ENCODE assay signal across 21 cellular contexts in genomic region chr3:82240322-82240721, GRCh38.
"Had no signal": no experiment of that assay in that cellular context is flagged by ENCODE, and none has a peak within 500 bp of the region (broad histone marks: within the 10 kb centered on the region; RNA-seq: fewer than 3 reads in every experiment).

No MANE protein-coding gene starts in this region.

- H3K27ac ChIP-seq: adrenal gland, Peyer's patch, RWPE1 had no signal

- H3K27ac Mint-ChIP-seq: activated CD8-positive, alpha-beta T cell treated with anti-CD3 and anti-CD28 coated beads for 36 hours; activated naive CD8-positive, alpha-beta T cell treated with anti-CD3 and anti-CD28 coated beads, Interleukin-2, amount 10 ng/mL, durations not matched to agents 7 days and 5 days; activated T-cell treated with anti-CD3 and anti-CD28 coated beads, Interleukin-2, amount 50 U/mL, for 72 hours; activated T-helper 2 cell treated with anti-CD3 and anti-CD28 coated beads, Interferon-gamma antibody, Interleukin-2, Interleukin-4, amounts not matched to agents 10 μg/mL and 5 μg/mL and 100 μg/mL, durations not matched to agents 14 hours and 24 hours and 36 hours; T-helper 1 cell treated with Interleukin-12 subunit alpha and Interleukin-12 subunit beta and Interleukin-4 antibody, amounts not matched to agents 30 μg/mL and 1 μg/mL, for 36 hours had no signal

- H3K4me3 Mint-ChIP-seq: activated CD8-positive, alpha-beta T cell treated with anti-CD3 and anti-CD28 coated beads for 36 hours; activated naive CD8-positive, alpha-beta T cell treated with anti-CD3 and anti-CD28 coated beads, Interleukin-2, amount 10 ng/mL, durations not matched to agents 7 days and 5 days; activated T-cell treated with anti-CD3 and anti-CD28 coated beads, Interleukin-2, amount 50 U/mL, for 72 hours; T-helper 1 cell treated with Interleukin-12 subunit alpha and Interleukin-12 subunit beta and Interleukin-4 antibody, amounts not matched to agents 30 μg/mL and 1 μg/mL, for 36 hours had no signal

- DNase-seq: activated CD4-positive, alpha-beta T cell treated with anti-CD3 and anti-CD28 coated beads for 4 hours; activated CD8-positive, alpha-beta memory T cell treated with anti-CD3 and anti-CD28 coated beads, Interleukin-2, amount 50 U/mL, for 4 hours; activated CD8-positive, alpha-beta T cell treated with anti-CD3 and anti-CD28 coated beads for 36 hours; activated naive CD4-positive, alpha-beta T cell treated with anti-CD3 and anti-CD28 coated beads, Interleukin-2, amount 50 U/mL, for 16 hours; activated naive CD8-positive, alpha-beta T cell treated with anti-CD3 and anti-CD28 coated beads, Interleukin-2, amount 10 ng/mL, durations not matched to agents 7 days and 5 days; activated T-cell treated with anti-CD3 and anti-CD28 coated beads, Interleukin-2, amount 50 U/mL, for 72 hours; adrenal gland; anterior cingulate cortex; caudate nucleus; MG63; NCI-H1105 treated with DMSO at 0.1 percent for 48 hours; NCI-H1436 treated with DMSO at 0.1 percent for 48 hours; NCI-H1930; NCI-H446; NCI-H524; Peyer's patch; SHP77 treated with DMSO at 0.1 percent for 48 hours had no signal

- H3K36me3 ChIP-seq: adrenal gland, MG63, Peyer's patch had no signal

- H3K27me3 ChIP-seq: adrenal gland, MG63, Peyer's patch had no signal

- H3K9me3 ChIP-seq: adrenal gland, MG63, Peyer's patch had no signal

- H3K36me3 Mint-ChIP-seq: activated naive CD8-positive, alpha-beta T cell treated with anti-CD3 and anti-CD28 coated beads, Interleukin-2, amount 10 ng/mL, durations not matched to agents 7 days and 5 days had no signal

- H3K27me3 Mint-ChIP-seq: activated CD8-positive, alpha-beta T cell treated with anti-CD3 and anti-CD28 coated beads for 36 hours; activated naive CD8-positive, alpha-beta T cell treated with anti-CD3 and anti-CD28 coated beads, Interleukin-2, amount 10 ng/mL, durations not matched to agents 7 days and 5 days had no signal

- H3K9me3 Mint-ChIP-seq: activated naive CD8-positive, alpha-beta T cell treated with anti-CD3 and anti-CD28 coated beads, Interleukin-2, amount 10 ng/mL, durations not matched to agents 7 days and 5 days; T-helper 1 cell treated with Interleukin-12 subunit alpha and Interleukin-12 subunit beta and Interleukin-4 antibody, amounts not matched to agents 30 μg/mL and 1 μg/mL, for 36 hours had no signal

- ATAC-seq: activated CD4-positive, CD25-positive, alpha-beta regulatory T cell treated with anti-CD3 and anti-CD28 coated beads, Interleukin-2, amount 50 U/mL, for 24 hours; activated CD8-positive, alpha-beta T cell treated with anti-CD3 and anti-CD28 coated beads for 36 hours; activated T-cell treated with anti-CD3 and anti-CD28 coated beads, Interleukin-2, amount 50 U/mL, for 72 hours had no signal

- H3K4me3 ChIP-seq: adrenal gland, MG63, Peyer's patch had no signal

- H3K4me1 Mint-ChIP-seq: activated naive CD8-positive, alpha-beta T cell treated with anti-CD3 and anti-CD28 coated beads, Interleukin-2, amount 10 ng/mL, durations not matched to agents 7 days and 5 days had no signal

- H3K4me1 ChIP-seq: adrenal gland, Peyer's patch had no signal
